Comparison of ENCODE assay signal across 1 cellular context in genomic region chr13:49517461-49517860, GRCh38.
TF ChIP-seq lines count a peak whose summit lies in the region.

No MANE protein-coding gene starts in this region.

TF ChIP-seq in K562, 482 proteins besides CTCF, POLR2A, EP300 and RAD21 (continued from another document):
- no peak for TF ChIP-seq ZBTB33 (CRISPR knock-in tag; IDR thresholded peaks at IDR 0.05)
- TF ChIP-seq NCOA1 (IDR thresholded peaks at IDR 0.05; ENCODE audit: low read depth), result no peak
- TF ChIP-seq KLF13 (tag; IDR thresholded peaks at IDR 0.05; ENCODE audit: borderline replicate concordance, low read depth), result no peak
- no peak for TF ChIP-seq ZNF431 (CRISPR knock-in tag; IDR thresholded peaks at IDR 0.05)
- no peak for TF ChIP-seq ETV5 (CRISPR knock-in tag; IDR thresholded peaks at IDR 0.05; ENCODE audit: low read depth)
- TF ChIP-seq SMAD2 (IDR thresholded peaks at IDR 0.05; ENCODE audit: low read depth, low read length), result no peak
- no peak for TF ChIP-seq ZFPM2 (CRISPR knock-in tag; IDR thresholded peaks at IDR 0.05)
- no peak for TF ChIP-seq MTF1 (CRISPR knock-in tag; IDR thresholded peaks at IDR 0.05; ENCODE audit: borderline replicate concordance)
- no peak for TF ChIP-seq FOXP1 (CRISPR knock-in tag; IDR thresholded peaks at IDR 0.05)
- TF ChIP-seq THAP12 (CRISPR knock-in tag; IDR thresholded peaks at IDR 0.05), result no peak
- no peak for TF ChIP-seq SRSF1 (IDR thresholded peaks at IDR 0.05; ENCODE audit: low read depth, low read length)
- TF ChIP-seq TFAM (CRISPR knock-in tag; conservative IDR thresholded peaks at IDR 0.05), result no peak
- no peak for TF ChIP-seq KLF16 (IDR thresholded peaks at IDR 0.05)
- TF ChIP-seq MLX (CRISPR knock-in tag; conservative IDR thresholded peaks at IDR 0.05), result no peak
- TF ChIP-seq ZNF12 (CRISPR knock-in tag; IDR thresholded peaks at IDR 0.05), result no peak
- no peak for TF ChIP-seq TEAD1 (CRISPR knock-in tag; IDR thresholded peaks at IDR 0.05)
